In the genomic region with DNA sequence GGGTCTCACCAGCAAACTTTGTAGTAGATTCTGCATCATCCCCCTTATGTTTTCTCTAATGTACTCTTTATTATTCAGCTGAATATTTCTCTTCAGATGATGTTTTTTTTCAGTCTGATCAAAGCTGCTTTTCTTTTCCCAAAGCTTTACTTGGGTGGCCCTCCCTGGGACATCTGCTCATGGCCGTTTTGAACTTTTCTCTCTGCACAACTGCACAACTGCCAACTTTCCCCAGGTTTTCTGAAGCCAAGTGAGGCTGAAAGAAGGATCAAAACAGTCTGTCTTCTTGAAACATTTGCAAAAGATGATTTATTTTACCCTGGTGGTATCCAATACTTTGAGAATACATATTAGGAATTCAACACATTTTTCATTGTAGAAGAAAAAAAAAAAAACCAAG, we compare ENCODE assay signal across 23 cellular contexts. TPM values are rescaled to one million over a fixed set of nuclear protein-coding genes. Genes with fewer than 3 reads are reported as not detected.
"Had no signal": no experiment of that assay in that cellular context is flagged by ENCODE, and none has a peak within 500 bp of the region (broad histone marks: within the 10 kb centered on the region; RNA-seq: fewer than 3 reads in every experiment).

No MANE protein-coding gene starts in this region.

- H3K4me3 ChIP-seq: gastrocnemius medialis, spleen, upper lobe of right lung had no signal

- DNase-seq: activated B cell treated with CpG ODN at 0.5 μM for 24 hours; activated CD4-positive, alpha-beta T cell treated with anti-CD3 and anti-CD28 coated beads for 4 hours; activated CD4-positive, alpha-beta T cell treated with anti-CD3 and anti-CD28 coated beads, Interleukin-2, amount 50 U/mL, for 48 hours; activated effector memory CD4-positive, alpha-beta T cell treated with Interleukin-2 at 50 U/mL for 16 hours; activated naive CD4-positive, alpha-beta T cell treated with anti-CD3 and anti-CD28 coated beads, Interleukin-2, amount 10 ng/mL, durations not matched to agents 7 days and 5 days; activated T-cell treated with anti-CD3 and anti-CD28 coated beads, Interleukin-2, amount 50 U/mL, for 72 hours; aorta; caudate nucleus; effector memory CD8-positive, alpha-beta T cell; gastrocnemius medialis; hypothalamus; left ventricle myocardium superior; midbrain; spleen; stimulated activated CD4-positive, alpha-beta T cell treated with anti-CD3 and anti-CD28 coated beads, Interleukin-4, amount 100 ng/mL, for 1 hour; stimulated activated naive CD4-positive, alpha-beta T cell; T-helper 1 cell; T-helper 9 cell; upper lobe of right lung had no signal

- H3K27me3 ChIP-seq: gastrocnemius medialis, spleen, upper lobe of right lung had no signal

- ATAC-seq: activated T-cell treated with anti-CD3 and anti-CD28 coated beads, Interleukin-2, amount 50 U/mL, for 72 hours; effector memory CD8-positive, alpha-beta T cell; esophagus mucosa; gastrocnemius medialis; left ventricle myocardium superior; upper lobe of right lung had no signal

- H3K9me3 Mint-ChIP-seq: activated B cell treated with CpG ODN at 0.5 μM for 24 hours; effector memory CD8-positive, alpha-beta T cell; neural crest cell had no signal

- H3K27ac ChIP-seq: gastrocnemius medialis, spleen, upper lobe of right lung had no signal

- H3K4me3 Mint-ChIP-seq: activated B cell treated with CpG ODN at 0.5 μM for 24 hours; activated naive CD4-positive, alpha-beta T cell treated with anti-CD3 and anti-CD28 coated beads, Interleukin-2, amount 10 ng/mL, durations not matched to agents 7 days and 5 days; brain; neural crest cell had no signal

- H3K4me1 Mint-ChIP-seq: neural crest cell had no signal

- H3K27ac Mint-ChIP-seq: activated B cell treated with CpG ODN at 0.5 μM for 24 hours had no signal

- H3K27me3 Mint-ChIP-seq: effector memory CD8-positive, alpha-beta T cell had no signal

- H3K4me1 ChIP-seq: gastrocnemius medialis, upper lobe of right lung had no signal

- H3K36me3 ChIP-seq: gastrocnemius medialis, spleen, upper lobe of right lung had no signal

- H3K36me3 Mint-ChIP-seq: brain had no signal

- H3K9me3 ChIP-seq: gastrocnemius medialis, upper lobe of right lung had no signal

RNA-seq across cellular contexts. Expression of a gene that starts 43.0 kb away (rescaled TPM):
- total RNA-seq: activated B cell treated with CpG ODN at 0.5 μM for 24 hours, endothelial cell of umbilical vein had no signal
